ENCODE assay signal across 8 cellular contexts in the genomic region with DNA sequence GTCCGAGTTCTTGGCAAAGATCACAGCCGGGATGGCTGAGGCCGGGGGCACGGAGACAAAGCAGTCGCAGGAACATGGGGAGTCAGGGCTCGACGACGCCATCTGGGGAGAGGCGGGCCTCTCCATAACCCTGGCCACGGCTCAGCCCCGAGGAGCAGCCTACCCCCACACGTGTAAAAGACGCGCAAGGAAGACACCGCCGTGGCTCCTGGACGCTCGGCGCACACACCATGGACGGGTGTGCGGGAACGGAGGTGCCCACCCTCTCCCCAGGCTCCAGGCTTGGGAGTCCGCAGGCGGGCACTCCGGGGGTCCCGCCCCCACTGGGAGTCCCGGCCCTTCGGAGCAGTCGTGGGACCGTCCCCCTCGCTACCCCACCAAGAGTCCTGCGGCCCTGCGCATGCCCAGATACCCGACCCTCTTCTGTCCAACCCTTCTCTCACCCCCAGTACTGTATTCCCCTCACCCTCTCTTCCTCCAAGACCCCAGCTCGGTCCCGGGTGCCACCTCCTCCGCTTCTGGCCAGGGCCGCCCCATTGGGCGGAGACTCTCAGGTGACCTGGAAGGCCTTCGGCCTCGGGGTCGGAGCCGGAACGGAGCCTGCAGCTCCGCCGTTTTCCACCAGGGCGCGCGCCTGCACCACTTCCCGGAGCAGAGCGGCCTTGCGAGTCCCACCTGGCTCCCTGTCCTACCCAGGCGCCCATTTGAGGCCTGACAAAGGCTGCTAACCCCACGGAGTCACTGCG. TPM values are rescaled to one million over a fixed set of nuclear protein-coding genes. Genes with fewer than 3 reads are reported as not detected.
A peak's percentile ranks its signal among the peaks of the same experiment; 100 is the strongest.
DNase-seq lines count a peak whose midpoint lies in the region; ATAC-seq and TF ChIP-seq lines count a peak whose summit lies in the region.

A gene (minus strand): TSS at position 532 of the 746 bp plus-strand sequence. CDS start 430 bp downstream, at position 102.

- H3K4me3 ChIP-seq in GM06990 (replicated peaks; ENCODE audit: low read depth, low read length) (peak within 1 kb of the TSS; percentile 90), prostate gland (peak within 1 kb of the TSS; percentile 73 to 76), urinary bladder (ENCODE audit: low read depth, low read length) (peak within 1 kb of the TSS; percentile 54)

- TF ChIP-seq CTCF in GM06990 (IDR thresholded peaks at IDR 0.05; ENCODE audit: insufficient read depth, low read length, poor library complexity, severe bottlenecking) (peak; percentile 97), HFFc6 (IDR thresholded peaks at IDR 0.05) (peak; percentile 95), prostate gland (IDR thresholded peaks at IDR 0.05) (peak; percentile 85 to 99 (median 94))

- H3K27me3 ChIP-seq in GM06990 (replicated peaks; ENCODE audit: control insufficient read depth, insufficient read depth, low read length) (no peaks in the 10 kb centered on the region), prostate gland (replicated peaks; ENCODE audit: insufficient read depth) (no peaks in the 10 kb centered on the region)

- H3K36me3 Mint-ChIP-seq in HFFc6 (ENCODE audit: low read depth) (peaks cover 2% of the 10 kb centered on the region; the same call in 1 of the 2 replicates), T-cell (peaks cover 2% of the 10 kb centered on the region)

- 0 to 1% (median 0%) methylated on average over 54 to 55 of the region's 55 CpGs for WGBS in adipose tissue, 3 donors
- WGBS in prostate gland, result under 1% methylated on average over 55 of the region's 55 CpGs
- under 1% methylated on average over 55 of the region's 55 CpGs for WGBS in urinary bladder

- peak within 1 kb of the TSS; percentile 79 for H3K27ac Mint-ChIP-seq in HFFc6
- H3K27ac Mint-ChIP-seq in T-cell, result peak within 1 kb of the TSS; percentile 85 to 93

- H3K27me3 Mint-ChIP-seq in HFFc6 (ENCODE audit: insufficient read depth) (no peaks in the 10 kb centered on the region; the same call in 1 of the 2 replicates), T-cell (peaks cover 15 to 21% of the 10 kb centered on the region in 2 donors)

- H3K36me3 ChIP-seq in GM06990 (ENCODE audit: control insufficient read depth, insufficient read depth, low read length), result peaks cover 4% of the 10 kb centered on the region
- H3K36me3 ChIP-seq in prostate gland, result no peaks in the 10 kb centered on the region
- H3K36me3 ChIP-seq in urinary bladder (ENCODE audit: insufficient read depth), result no peaks in the 10 kb centered on the region

- H3K4me1 Mint-ChIP-seq in HFFc6 (ENCODE audit: low read depth) (peaks cover 56% of the 10 kb centered on the region), T-cell (peaks cover 30 to 35% (median 31%) of the 10 kb centered on the region in 3 donors)

- H3K4me3 Mint-ChIP-seq in HFFc6 (peak within 1 kb of the TSS; percentile 97), T-cell (peak within 1 kb of the TSS; percentile 94 to 96 (median 96))

- H3K27ac ChIP-seq in adipose tissue (ENCODE audit: low read depth, low read length) (no peak within 1 kb of the TSS), prostate gland (peak within 1 kb of the TSS; percentile 70 to 80), urinary bladder (ENCODE audit: low read depth) (no peak within 1 kb of the TSS)

- TF ChIP-seq POLR2A in prostate gland (IDR thresholded peaks at IDR 0.05), result no peak

- H3K4me1 ChIP-seq in prostate gland (replicated peaks), result peaks cover 7% of the 10 kb centered on the region
- no peaks in the 10 kb centered on the region for H3K4me1 ChIP-seq in urinary bladder (ENCODE audit: insufficient read depth)

- POLR2A ChIA-PET in T-cell (lab: Charles Lee), result interaction anchor here (1.0 to 1.6 kb wide), 2 partner anchors 9 to 53 kb away, joined by 4 read pairs; a partner anchor contains a TSS

- H3K9me3 Mint-ChIP-seq in HFFc6 (no peaks in the 10 kb centered on the region), T-cell (no peaks in the 10 kb centered on the region)

- CTCF ChIA-PET in T-cell (lab: Charles Lee), result interaction anchor here (0.6 to 3.2 kb wide), 19 partner anchors 10 to 182 kb away, joined by 3 to 27 read pairs (median 4); a partner anchor contains a TSS

- no peaks in the 10 kb centered on the region for H3K9me3 ChIP-seq in prostate gland

- ATAC-seq in T-cell (replicated peaks in 1 of 4), result peak; percentile 89 to 93 (median 90)
- ATAC-seq in left cardiac atrium, result peak; percentile 84 to 94

- intact Hi-C loops in left cardiac atrium (cut with DNase I), result loop anchor here (2.0 to 10.0 kb wide), 3 partner anchors 104 to 130 kb away; a partner anchor contains a TSS
- intact Hi-C loops in prostate gland (cut with DNase I), result loop anchor here (1.0 to 10.0 kb wide), 2 partner anchors 49 to 1354 kb away; no protein-coding TSS in a partner anchor

- DNase-seq in GM06990 (ENCODE audit: extremely low read depth, insufficient read length) (peak; percentile 94), HFFc6 (peak; percentile 69), NCI-H1105 treated with DMSO at 0.1 percent for 48 hours (lab: John Stamatoyannopoulos, UW) (peak; percentile 84), T-cell (peak; percentile 53 to 88 (median 75)), left cardiac atrium (peak; percentile 91), prostate gland (ENCODE audit: low spot score) (peak; percentile 83)

RNA-seq across cellular contexts. Expression of the gene that starts here (rescaled TPM):
- 10 to 100 TPM; 33.9 to 46.6 (median 39.1) TPM for total RNA-seq in HFFc6 (2021; fragmentation: NEBNext Ultra II Directional; extraction: Animal tissue kit (Norgen Biotek cat#: 25700))
- 10 to 100 TPM; 27.0 to 44.3 (median 40.6) TPM for total RNA-seq in T-cell
- polyA plus RNA-seq in adipose tissue, result 100 to 1,000 TPM in 1 of 3 donors, 10 to 100 TPM in 2; 37.9 to 181 (median 89.5) TPM
- total RNA-seq in left cardiac atrium, result 10 to 100 TPM; 32.2 to 33.6 TPM
- total RNA-seq in prostate gland, result 10 to 100 TPM; 32.6 to 44.4 TPM
- total RNA-seq in urinary bladder, result 27.4 TPM
- polyA plus RNA-seq in urinary bladder, result 41.0 TPM

Comparison
In these comparisons a context has a peak if more than half of its experiments do, and no peak if none do; other contexts are left out.
1. H3K27ac ChIP-seq: peak in prostate gland (2 of 2); none in adipose tissue (single experiment) and urinary bladder (single experiment).
2. Peak in every context shown above with its lines, with median percentiles within 50 percentile points of each other: DNase-seq, H3K4me3 ChIP-seq and CTCF ChIP-seq.